ENCODE assay signal across 8 cellular contexts in the genomic region with DNA sequence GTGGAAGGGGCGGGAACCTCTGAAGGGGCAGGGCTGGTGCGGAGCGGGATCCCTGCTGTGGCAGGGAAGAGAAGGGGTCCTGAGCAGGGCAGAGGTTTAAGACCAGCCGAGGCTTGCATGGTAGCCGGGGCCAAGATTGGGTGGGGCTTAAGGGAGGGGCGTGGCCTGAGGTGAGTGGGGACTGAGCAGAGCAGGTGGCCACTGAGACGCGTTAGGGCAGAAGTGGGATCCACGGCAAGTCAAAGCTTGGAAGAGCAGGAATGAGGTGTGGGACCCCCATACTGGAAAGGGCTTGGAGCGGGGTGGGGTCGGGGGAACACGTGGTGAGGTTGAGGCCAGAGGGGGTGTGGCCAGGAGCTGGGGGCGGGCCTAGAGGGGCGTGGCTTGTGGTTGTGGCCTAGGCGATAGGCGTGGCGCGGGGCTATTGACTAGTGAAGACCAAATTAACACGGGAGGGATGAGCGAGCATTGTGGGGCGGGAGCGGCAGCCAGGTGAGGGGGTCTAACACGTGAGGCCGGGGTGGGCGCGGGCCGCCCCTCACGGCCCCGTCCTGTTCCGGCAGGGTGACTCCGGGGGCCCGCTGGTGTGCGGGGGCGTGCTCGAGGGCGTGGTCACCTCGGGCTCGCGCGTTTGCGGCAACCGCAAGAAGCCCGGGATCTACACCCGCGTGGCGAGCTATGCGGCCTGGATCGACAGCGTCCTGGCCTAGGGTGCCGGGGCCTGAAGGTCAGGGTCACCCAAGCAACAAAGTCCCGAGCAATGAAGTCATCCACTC. TPM values are rescaled to one million over a fixed set of nuclear protein-coding genes. Genes with fewer than 3 reads are reported as not detected.
A peak's percentile ranks its signal among the peaks of the same experiment; 100 is the strongest.
DNase-seq lines count a peak whose midpoint lies in the region; ATAC-seq, FAIRE-seq and TF ChIP-seq lines count a peak whose summit lies in the region.

No MANE protein-coding gene starts in this region.

- FAIRE-seq in RCC 7860 (lab: Jason Lieb, UNC): no peak

- peaks cover 0 to 1% (median 0%) of the 10 kb centered on the region in 4 donors for H3K36me3 ChIP-seq in transverse colon

- peak overlapping the region in 1 of 4 donors; percentile 22 for H3K4me3 ChIP-seq in transverse colon

- H3K27me3 ChIP-seq in transverse colon: peaks cover 37% of the 10 kb centered on the region

- TF ChIP-seq POLR2A in transverse colon (IDR thresholded peaks at IDR 0.05): peak; percentile 8

- no peak for TF ChIP-seq CTCF in transverse colon (IDR thresholded peaks at IDR 0.05)

- H3K9me3 ChIP-seq in transverse colon: no peaks in the 10 kb centered on the region

- H3K27me3 Mint-ChIP-seq in IgD-negative memory B cell: peaks cover under 1% of the 10 kb centered on the region
- H3K27me3 Mint-ChIP-seq in activated CD4-positive, alpha-beta memory T cell treated with anti-CD3 and anti-CD28 coated beads, Interleukin-2, amount 10 ng/mL, durations not matched to agents 7 days and 5 days: peaks cover 10% of the 10 kb centered on the region
- peaks cover 0 to 5% of the 10 kb centered on the region in 2 donors for H3K27me3 Mint-ChIP-seq in natural killer cell treated with Interleukin-12 subunit alpha and Interleukin-12 subunit beta and Interleukin-15 and Interleukin-18, amount 100 ng/mL, for 72 hours

- in situ Hi-C loops in transverse colon (cut with MboI; ENCODE audit: low pct_ligation_motif_present in 1 of 4, low pct_unique_long_range_greater_than_20kb in 1 of 4, low sequenced_read_pairs in 3 of 4): loop anchor here in 1 of 4 donors (25.0 kb wide), 1 partner anchor 125 kb away; the partner anchor contains the start of gene WDR18

- H3K27ac Mint-ChIP-seq in IgD-negative memory B cell: peak overlapping the region; percentile 67 to 98 (median 83)
- peak overlapping the region; percentile 79 for H3K27ac Mint-ChIP-seq in activated CD4-positive, alpha-beta memory T cell treated with anti-CD3 and anti-CD28 coated beads, Interleukin-2, amount 10 ng/mL, durations not matched to agents 7 days and 5 days
- H3K27ac Mint-ChIP-seq in natural killer cell treated with Interleukin-12 subunit alpha and Interleukin-12 subunit beta and Interleukin-15 and Interleukin-18, amount 100 ng/mL, for 72 hours: no peak overlapping the region

- CTCF ChIA-PET in activated CD4-positive, alpha-beta memory T cell treated with anti-CD3 and anti-CD28 coated beads, Interleukin-2, amount 10 ng/mL, durations not matched to agents 7 days and 5 days (lab: Charles Lee): interaction anchor here (0.7 to 2.8 kb wide), 13 partner anchors 30 to 381 kb away, joined by 3 to 37 read pairs (median 8); partner anchors contain the start of genes KISS1R, MED16, R3HDM4 and RNU6-9

- no peak for TF ChIP-seq EP300 in transverse colon (IDR thresholded peaks at IDR 0.05; ENCODE audit: low read depth)

- POLR2A ChIA-PET in activated CD4-positive, alpha-beta memory T cell treated with anti-CD3 and anti-CD28 coated beads, Interleukin-2, amount 10 ng/mL, durations not matched to agents 7 days and 5 days (lab: Charles Lee): interaction anchor here (1.0 to 3.5 kb wide), 7 partner anchors 31 to 407 kb away, joined by 3 to 17 read pairs (median 8); partner anchors contain the start of genes CIRBP, MED16, RNU6-9 and WDR18

- 13 to 29% methylated on average over 2 to 51 of the region's 51 CpGs for WGBS in transverse colon (ENCODE audit: low coverage in 1 of 2), 2 donors

- no peaks in the 10 kb centered on the region for H3K36me3 Mint-ChIP-seq in IgD-negative memory B cell
- peaks cover 5% of the 10 kb centered on the region for H3K36me3 Mint-ChIP-seq in activated CD4-positive, alpha-beta memory T cell treated with anti-CD3 and anti-CD28 coated beads, Interleukin-2, amount 10 ng/mL, durations not matched to agents 7 days and 5 days (ENCODE audit: low read depth)
- peaks cover 4% of the 10 kb centered on the region for H3K36me3 Mint-ChIP-seq in natural killer cell treated with Interleukin-12 subunit alpha and Interleukin-12 subunit beta and Interleukin-15 and Interleukin-18, amount 100 ng/mL, for 72 hours

- DNase-seq in AG20443 (ENCODE audit: low spot score) (peak; percentile 41), transverse colon (peak; percentile 76), RCC 7860 (ENCODE audit: low spot score) (no peak), SW 1271 (lab: John Stamatoyannopoulos, UW) (no peak)
- DNase-seq in activated CD4-positive, alpha-beta memory T cell treated with anti-CD3 and anti-CD28 coated beads, Interleukin-2, amount 10 ng/mL, durations not matched to agents 7 days and 5 days: peak; percentile 86
- DNase-seq in effector CD8-positive, alpha-beta T cell (lab: John Stamatoyannopoulos, UW): peak; percentile 67
- DNase-seq in natural killer cell treated with Interleukin-12 subunit alpha and Interleukin-12 subunit beta and Interleukin-15 and Interleukin-18, amount 100 ng/mL, for 72 hours (ENCODE audit: low spot score): no peak

- peak overlapping the region; percentile 58 to 94 (median 82) for H3K4me3 Mint-ChIP-seq in IgD-negative memory B cell
- peak overlapping the region; percentile 68 for H3K4me3 Mint-ChIP-seq in activated CD4-positive, alpha-beta memory T cell treated with anti-CD3 and anti-CD28 coated beads, Interleukin-2, amount 10 ng/mL, durations not matched to agents 7 days and 5 days
- H3K4me3 Mint-ChIP-seq in natural killer cell treated with Interleukin-12 subunit alpha and Interleukin-12 subunit beta and Interleukin-15 and Interleukin-18, amount 100 ng/mL, for 72 hours: peak overlapping the region; percentile 67

- H3K4me1 ChIP-seq in transverse colon: peaks cover 6 to 46% (median 41%) of the 10 kb centered on the region in 4 donors

- H3K4me1 Mint-ChIP-seq in IgD-negative memory B cell: peaks cover 9 to 10% (median 10%) of the 10 kb centered on the region in 3 donors
- peaks cover 22% of the 10 kb centered on the region for H3K4me1 Mint-ChIP-seq in activated CD4-positive, alpha-beta memory T cell treated with anti-CD3 and anti-CD28 coated beads, Interleukin-2, amount 10 ng/mL, durations not matched to agents 7 days and 5 days
- H3K4me1 Mint-ChIP-seq in natural killer cell treated with Interleukin-12 subunit alpha and Interleukin-12 subunit beta and Interleukin-15 and Interleukin-18, amount 100 ng/mL, for 72 hours (ENCODE audit: low read depth in 2 of 2): peaks cover 10 to 12% of the 10 kb centered on the region in 2 donors

- H3K9me3 Mint-ChIP-seq in IgD-negative memory B cell: peaks cover 0 to 2% (median 0%) of the 10 kb centered on the region in 3 donors
- no peaks in the 10 kb centered on the region for H3K9me3 Mint-ChIP-seq in activated CD4-positive, alpha-beta memory T cell treated with anti-CD3 and anti-CD28 coated beads, Interleukin-2, amount 10 ng/mL, durations not matched to agents 7 days and 5 days
- no peaks in the 10 kb centered on the region for H3K9me3 Mint-ChIP-seq in natural killer cell treated with Interleukin-12 subunit alpha and Interleukin-12 subunit beta and Interleukin-15 and Interleukin-18, amount 100 ng/mL, for 72 hours

- H3K27ac ChIP-seq in transverse colon: peak overlapping the region in 2 of 4 donors; percentile 46 to 55

- peak; percentile 61 to 79 for ATAC-seq in natural killer cell treated with Interleukin-12 subunit alpha and Interleukin-12 subunit beta and Interleukin-15 and Interleukin-18, amount 100 ng/mL, for 72 hours

- intact Hi-C loops in transverse colon (cut with DNase I; ENCODE audit: low total_unique reads): loop anchor here (5.0 kb wide), 1 partner anchor 55 kb away; the partner anchor contains the start of gene KISS1R

RNA-seq across cellular contexts. Expression of gene CFD, which starts 3.3 kb away (rescaled TPM):
- 6.3 TPM for polyA plus RNA-seq in IgD-negative memory B cell
- total RNA-seq in activated CD4-positive, alpha-beta memory T cell treated with anti-CD3 and anti-CD28 coated beads, Interleukin-2, amount 10 ng/mL, durations not matched to agents 7 days and 5 days: 1 to 10 TPM in 1 of 2 experiments, under 1 TPM in 1; 0.78 to 1.6 TPM
- total RNA-seq in natural killer cell treated with Interleukin-12 subunit alpha and Interleukin-12 subunit beta and Interleukin-15 and Interleukin-18, amount 100 ng/mL, for 72 hours: under 1 TPM in 1 of 2 donors, not detected in 1; 0.53 TPM
- 100 to 1,000 TPM; 147 to 368 (median 208) TPM for total RNA-seq in transverse colon

RNA-seq across cellular contexts. Expression of gene ELANE, which starts 10.6 kb away (rescaled TPM):
- not detected for polyA plus RNA-seq in IgD-negative memory B cell
- total RNA-seq in activated CD4-positive, alpha-beta memory T cell treated with anti-CD3 and anti-CD28 coated beads, Interleukin-2, amount 10 ng/mL, durations not matched to agents 7 days and 5 days: not detected
- total RNA-seq in natural killer cell treated with Interleukin-12 subunit alpha and Interleukin-12 subunit beta and Interleukin-15 and Interleukin-18, amount 100 ng/mL, for 72 hours: not detected
- 1 to 10 TPM in 1 of 4 donors, under 1 TPM in 1, not detected in 2; 0.79 to 2.2 TPM for total RNA-seq in transverse colon

RNA-seq across cellular contexts. Expression of gene PRTN3, which starts 21.9 kb away (rescaled TPM):
- not detected for polyA plus RNA-seq in IgD-negative memory B cell
- not detected for total RNA-seq in activated CD4-positive, alpha-beta memory T cell treated with anti-CD3 and anti-CD28 coated beads, Interleukin-2, amount 10 ng/mL, durations not matched to agents 7 days and 5 days
- not detected for total RNA-seq in natural killer cell treated with Interleukin-12 subunit alpha and Interleukin-12 subunit beta and Interleukin-15 and Interleukin-18, amount 100 ng/mL, for 72 hours
- not detected for total RNA-seq in transverse colon

RNA-seq across cellular contexts. Expression of gene MED16, which starts 30.3 kb away (rescaled TPM):
- polyA plus RNA-seq in IgD-negative memory B cell: 138 TPM
- total RNA-seq in activated CD4-positive, alpha-beta memory T cell treated with anti-CD3 and anti-CD28 coated beads, Interleukin-2, amount 10 ng/mL, durations not matched to agents 7 days and 5 days: 10 to 100 TPM; 62.2 to 64.0 TPM
- 10 to 100 TPM; 46.4 to 79.6 TPM for total RNA-seq in natural killer cell treated with Interleukin-12 subunit alpha and Interleukin-12 subunit beta and Interleukin-15 and Interleukin-18, amount 100 ng/mL, for 72 hours
- total RNA-seq in transverse colon: 100 to 1,000 TPM in 1 of 4 donors, 10 to 100 TPM in 3; 58.1 to 158 (median 78.4) TPM

RNA-seq across cellular contexts. Expression of gene RNU6-9, which starts 30.6 kb away (rescaled TPM):
- not detected for polyA plus RNA-seq in IgD-negative memory B cell
- not detected for total RNA-seq in activated CD4-positive, alpha-beta memory T cell treated with anti-CD3 and anti-CD28 coated beads, Interleukin-2, amount 10 ng/mL, durations not matched to agents 7 days and 5 days
- not detected for total RNA-seq in natural killer cell treated with Interleukin-12 subunit alpha and Interleukin-12 subunit beta and Interleukin-15 and Interleukin-18, amount 100 ng/mL, for 72 hours
- not detected for total RNA-seq in transverse colon

Comparison
In these comparisons a context has a peak if more than half of its experiments do, and no peak if none do; other contexts are left out.
1. DNase-seq: peak in AG20443 (single experiment), activated CD4-positive, alpha-beta memory T cell treated with anti-CD3 and anti-CD28 coated beads, Interleukin-2, amount 10 ng/mL, durations not matched to agents 7 days and 5 days (single experiment), effector CD8-positive, alpha-beta T cell (single experiment) and transverse colon (single experiment); none in natural killer cell treated with Interleukin-12 subunit alpha and Interleukin-12 subunit beta and Interleukin-15 and Interleukin-18, amount 100 ng/mL, for 72 hours (single experiment), RCC 7860 (single experiment) and SW 1271 (0 of 2).
2. H3K27ac Mint-ChIP-seq: peak in IgD-negative memory B cell (3 of 3) and activated CD4-positive, alpha-beta memory T cell treated with anti-CD3 and anti-CD28 coated beads, Interleukin-2, amount 10 ng/mL, durations not matched to agents 7 days and 5 days (single experiment); none in natural killer cell treated with Interleukin-12 subunit alpha and Interleukin-12 subunit beta and Interleukin-15 and Interleukin-18, amount 100 ng/mL, for 72 hours (0 of 2).
3. RNA of gene CFD, which starts 3.3 kb away (total RNA-seq): 147 to 368 TPM in transverse colon; 0.78 to 1.6 TPM in activated CD4-positive, alpha-beta memory T cell treated with anti-CD3 and anti-CD28 coated beads, Interleukin-2, amount 10 ng/mL, durations not matched to agents 7 days and 5 days and 0.53 TPM in natural killer cell treated with Interleukin-12 subunit alpha and Interleukin-12 subunit beta and Interleukin-15 and Interleukin-18, amount 100 ng/mL, for 72 hours; every median in the first group is over 10 times any median in the second.
4. Peak in every context shown above with its lines, with median percentiles within 50 percentile points of each other: H3K4me3 Mint-ChIP-seq.